In genomic region chr15:77563768-77564167, GRCh38 we compare ENCODE assay signal across 12 cellular contexts.
A peak's percentile ranks its signal among the peaks of the same experiment; 100 is the strongest.
DNase-seq lines count a peak whose midpoint lies in the region.
"Had no signal": no experiment of that assay in that cellular context is flagged by ENCODE, and none has a peak within 500 bp of the region (broad histone marks: within the 10 kb centered on the region; RNA-seq: fewer than 3 reads in every experiment).

No MANE protein-coding gene starts in this region.

- DNase-seq in amniotic epithelial cell (ENCODE audit: low read depth): peak; percentile 25
- peak in 3 of 61 donors; percentile 16 to 35 (median 33) for DNase-seq in caudate nucleus (lab: John Stamatoyannopoulos, UW)
- peak; percentile 23 for DNase-seq in myocyte (ENCODE audit: low read depth)
- DNase-seq in NCI-H1105 (lab: John Stamatoyannopoulos, UW): no peak
- no peak for DNase-seq in NCI-H526 (lab: John Stamatoyannopoulos, UW)
- DNase-seq: BE2C; CD4-positive, alpha-beta memory T cell; DMS79; H7 had no signal

- peak overlapping the region; percentile 48 for H3K27ac ChIP-seq in caudate nucleus (ENCODE audit: low read depth, low read length)
- H3K27ac ChIP-seq in temporal lobe (ENCODE audit: low read depth, low read length): peak overlapping the region; percentile 62
- H3K27ac ChIP-seq: A549, C4-2B had no signal

Comparison
In these comparisons a context has a peak if more than half of its experiments do, and no peak if none do; other contexts are left out.
1. DNase-seq: peak in amniotic epithelial cell (single experiment) and myocyte (single experiment); none in NCI-H1105 (single experiment) and NCI-H526 (0 of 2).